ENCODE assay signal across 1 cellular context in the genomic region with DNA sequence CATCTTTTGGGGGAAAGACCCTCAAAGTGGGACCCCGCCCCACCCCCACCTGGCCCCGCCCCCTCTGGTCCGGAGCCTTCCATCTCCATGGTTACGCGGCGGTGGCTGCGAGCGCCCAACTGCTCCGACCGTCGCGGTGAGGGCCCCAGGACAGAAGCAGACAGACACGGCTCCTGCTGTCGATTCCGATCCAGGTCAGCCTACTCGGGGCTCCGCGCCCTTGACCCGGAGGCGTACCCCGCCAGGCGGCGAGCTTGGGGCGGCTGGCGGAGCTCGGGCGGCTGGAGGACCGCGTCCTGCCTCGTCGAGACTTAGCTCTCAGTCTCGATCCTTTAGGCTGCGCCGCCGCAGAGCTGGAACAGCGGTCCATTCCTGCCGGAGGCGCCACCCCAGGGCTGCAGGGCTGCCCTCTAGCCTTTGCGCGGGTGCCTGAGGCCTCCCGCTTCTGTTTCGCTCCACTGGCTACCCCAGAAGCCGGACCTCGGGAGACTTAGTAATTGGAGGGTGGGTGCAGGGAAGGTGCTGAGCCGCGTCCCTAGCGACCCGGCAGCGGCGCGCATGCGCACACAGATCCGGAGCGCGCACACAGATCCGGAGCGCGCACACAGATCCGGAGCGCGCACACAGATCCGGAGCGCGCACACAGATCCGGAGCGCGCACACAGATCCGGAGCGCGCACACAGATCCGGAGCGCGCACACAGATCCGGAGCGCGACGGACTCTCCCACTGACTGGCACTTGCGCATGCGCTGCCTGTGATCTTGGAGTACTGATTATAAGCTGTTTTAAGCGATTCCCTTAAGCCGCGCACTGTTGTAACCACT.
A peak's percentile ranks its signal among the peaks of the same experiment; 100 is the strongest.
TF ChIP-seq lines count a peak whose summit lies in the region.

A gene with protein sequence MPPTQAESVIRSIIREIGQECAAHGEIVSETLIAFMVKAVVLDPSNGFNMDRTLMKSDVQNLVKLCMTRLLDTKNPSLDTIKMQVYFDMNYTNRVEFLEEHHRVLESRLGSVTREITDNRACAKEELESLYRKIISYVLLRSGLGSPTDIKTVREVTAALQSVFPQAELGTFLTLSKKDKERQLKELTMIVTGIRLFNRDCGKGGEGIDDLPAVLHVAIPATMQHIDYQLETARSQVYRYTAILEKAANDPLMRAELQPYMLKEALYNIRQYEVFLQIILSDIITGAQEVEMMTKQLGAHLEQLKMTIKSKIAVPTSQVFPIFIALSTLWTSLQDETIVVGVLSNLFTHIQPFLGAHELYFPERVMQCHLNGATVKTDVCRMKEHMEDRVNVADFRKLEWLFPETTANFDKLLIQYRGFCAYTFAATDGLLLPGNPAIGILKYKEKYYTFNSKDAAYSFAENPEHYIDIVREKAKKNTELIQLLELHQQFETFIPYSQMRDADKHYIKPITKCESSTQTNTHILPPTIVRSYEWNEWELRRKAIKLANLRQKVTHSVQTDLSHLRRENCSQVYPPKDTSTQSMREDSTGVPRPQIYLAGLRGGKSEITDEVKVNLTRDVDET (plus strand): TSS at position 77 of the 825 bp plus-strand sequence. CDS start 1,868 bp downstream, outside the sequence.

TF ChIP-seq in HepG2, 621 proteins besides CTCF, POLR2A, EP300 and RAD21 (continued from another document and continues in another):
- TF ChIP-seq, protein P1, sequence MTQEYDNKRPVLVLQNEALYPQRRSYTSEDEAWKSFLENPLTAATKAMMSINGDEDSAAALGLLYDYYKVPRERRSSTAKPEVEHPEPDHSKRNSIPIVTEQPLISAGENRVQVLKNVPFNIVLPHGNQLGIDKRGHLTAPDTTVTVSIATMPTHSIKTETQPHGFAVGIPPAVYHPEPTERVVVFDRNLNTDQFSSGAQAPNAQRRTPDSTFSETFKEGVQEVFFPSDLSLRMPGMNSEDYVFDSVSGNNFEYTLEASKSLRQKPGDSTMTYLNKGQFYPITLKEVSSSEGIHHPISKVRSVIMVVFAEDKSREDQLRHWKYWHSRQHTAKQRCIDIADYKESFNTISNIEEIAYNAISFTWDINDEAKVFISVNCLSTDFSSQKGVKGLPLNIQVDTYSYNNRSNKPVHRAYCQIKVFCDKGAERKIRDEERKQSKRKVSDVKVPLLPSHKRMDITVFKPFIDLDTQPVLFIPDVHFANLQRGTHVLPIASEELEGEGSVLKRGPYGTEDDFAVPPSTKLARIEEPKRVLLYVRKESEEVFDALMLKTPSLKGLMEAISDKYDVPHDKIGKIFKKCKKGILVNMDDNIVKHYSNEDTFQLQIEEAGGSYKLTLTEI (CRISPR knock-in tag; conservative IDR thresholded peaks at IDR 0.05), result no peak
- TF ChIP-seq TP53 (CRISPR knock-in tag; conservative IDR thresholded peaks at IDR 0.05), result no peak
- no peak for TF ChIP-seq ZNF256 (CRISPR knock-in tag; conservative IDR thresholded peaks at IDR 0.05)
- no peak for TF ChIP-seq CHD4 (IDR thresholded peaks at IDR 0.05; ENCODE audit: borderline replicate concordance, low read length)
- no peak for TF ChIP-seq ETV5 (CRISPR knock-in tag; IDR thresholded peaks at IDR 0.05; ENCODE audit: borderline replicate concordance)
- no peak for TF ChIP-seq PBX3 (CRISPR knock-in tag; IDR thresholded peaks at IDR 0.05; ENCODE audit: borderline replicate concordance)
- no peak for TF ChIP-seq RFXANK (CRISPR knock-in tag; IDR thresholded peaks at IDR 0.05)
- no peak for TF ChIP-seq GLI4 (CRISPR knock-in tag; IDR thresholded peaks at IDR 0.05; ENCODE audit: borderline replicate concordance)
- TF ChIP-seq ZKSCAN1 (IDR thresholded peaks at IDR 0.05; ENCODE audit: low read length), result no peak
- no peak for TF ChIP-seq SP2 (CRISPR knock-in tag; IDR thresholded peaks at IDR 0.05)
- TF ChIP-seq ZNF121 (CRISPR knock-in tag; IDR thresholded peaks at IDR 0.05), result no peak
- TF ChIP-seq HNRNPUL1 (IDR thresholded peaks at IDR 0.05; ENCODE audit: low read depth, low read length), result no peak
- no peak for TF ChIP-seq MTA3 (CRISPR knock-in tag; IDR thresholded peaks at IDR 0.05)
- no peak for TF ChIP-seq DNMT3B (CRISPR knock-in tag; conservative IDR thresholded peaks at IDR 0.05)
- peak; percentile 30; the same call in 1 of the 2 replicates for TF ChIP-seq NR2C2 (CRISPR knock-in tag; IDR thresholded peaks at IDR 0.05; ENCODE audit: borderline replicate concordance)
- TF ChIP-seq, protein P2, sequence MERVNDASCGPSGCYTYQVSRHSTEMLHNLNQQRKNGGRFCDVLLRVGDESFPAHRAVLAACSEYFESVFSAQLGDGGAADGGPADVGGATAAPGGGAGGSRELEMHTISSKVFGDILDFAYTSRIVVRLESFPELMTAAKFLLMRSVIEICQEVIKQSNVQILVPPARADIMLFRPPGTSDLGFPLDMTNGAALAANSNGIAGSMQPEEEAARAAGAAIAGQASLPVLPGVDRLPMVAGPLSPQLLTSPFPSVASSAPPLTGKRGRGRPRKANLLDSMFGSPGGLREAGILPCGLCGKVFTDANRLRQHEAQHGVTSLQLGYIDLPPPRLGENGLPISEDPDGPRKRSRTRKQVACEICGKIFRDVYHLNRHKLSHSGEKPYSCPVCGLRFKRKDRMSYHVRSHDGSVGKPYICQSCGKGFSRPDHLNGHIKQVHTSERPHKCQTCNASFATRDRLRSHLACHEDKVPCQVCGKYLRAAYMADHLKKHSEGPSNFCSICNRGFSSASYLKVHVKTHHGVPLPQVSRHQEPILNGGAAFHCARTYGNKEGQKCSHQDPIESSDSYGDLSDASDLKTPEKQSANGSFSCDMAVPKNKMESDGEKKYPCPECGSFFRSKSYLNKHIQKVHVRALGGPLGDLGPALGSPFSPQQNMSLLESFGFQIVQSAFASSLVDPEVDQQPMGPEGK (CRISPR knock-in tag; IDR thresholded peaks at IDR 0.05), result no peak
- TF ChIP-seq ZNF331 (CRISPR knock-in tag; IDR thresholded peaks at IDR 0.05), result 0 out of 2 replicates have a peak, but pooled peaks have one; percentile 15
- TF ChIP-seq SETDB1 (CRISPR knock-in tag; IDR thresholded peaks at IDR 0.05; ENCODE audit: borderline replicate concordance), result no peak
- TF ChIP-seq KDM2A (CRISPR knock-in tag; IDR thresholded peaks at IDR 0.05; ENCODE audit: borderline replicate concordance, low read depth), result peak; percentile 58; the same call in 1 of the 2 replicates
- peak; percentile 64; the same call in 1 of the 2 replicates for TF ChIP-seq RXRA (CRISPR knock-in tag; IDR thresholded peaks at IDR 0.05)
- no peak for TF ChIP-seq KLF15 (CRISPR knock-in tag; IDR thresholded peaks at IDR 0.05; ENCODE audit: borderline replicate concordance)
- 0 out of 2 replicates have a peak, but pooled peaks have one; percentile 40 for TF ChIP-seq ZNF605 (CRISPR knock-in tag; IDR thresholded peaks at IDR 0.05)
- no peak for TF ChIP-seq ZSCAN22 (CRISPR knock-in tag; IDR thresholded peaks at IDR 0.05)
- TF ChIP-seq ZNF367 (CRISPR knock-in tag; IDR thresholded peaks at IDR 0.05; ENCODE audit: borderline replicate concordance), result no peak
- no peak for TF ChIP-seq NPAS2 (CRISPR knock-in tag; IDR thresholded peaks at IDR 0.05; ENCODE audit: borderline replicate concordance)
- no peak for TF ChIP-seq FOXC1 (CRISPR knock-in tag; IDR thresholded peaks at IDR 0.05; ENCODE audit: borderline replicate concordance)
- peak; percentile 51; the same call in 1 of the 2 replicates for TF ChIP-seq ZNF782 (CRISPR knock-in tag; IDR thresholded peaks at IDR 0.05; ENCODE audit: borderline replicate concordance)
- peak; percentile 52; the same call in 1 of the 2 replicates for TF ChIP-seq GABPB1 (CRISPR knock-in tag; IDR thresholded peaks at IDR 0.05)
- no peak for TF ChIP-seq ZNF883 (CRISPR knock-in tag; IDR thresholded peaks at IDR 0.05; ENCODE audit: not compliant biosample characterization)
- no peak for TF ChIP-seq ZNF549 (CRISPR knock-in tag; IDR thresholded peaks at IDR 0.05)
- no peak for TF ChIP-seq ARID2 (CRISPR knock-in tag; IDR thresholded peaks at IDR 0.05; ENCODE audit: borderline replicate concordance)
- TF ChIP-seq ZNF562 (CRISPR knock-in tag; IDR thresholded peaks at IDR 0.05; ENCODE audit: borderline replicate concordance), result no peak
- 0 out of 2 replicates have a peak, but pooled peaks have one; percentile 38 for TF ChIP-seq TBX2 (CRISPR knock-in tag; IDR thresholded peaks at IDR 0.05; ENCODE audit: borderline replicate concordance)
- TF ChIP-seq, protein P3, sequence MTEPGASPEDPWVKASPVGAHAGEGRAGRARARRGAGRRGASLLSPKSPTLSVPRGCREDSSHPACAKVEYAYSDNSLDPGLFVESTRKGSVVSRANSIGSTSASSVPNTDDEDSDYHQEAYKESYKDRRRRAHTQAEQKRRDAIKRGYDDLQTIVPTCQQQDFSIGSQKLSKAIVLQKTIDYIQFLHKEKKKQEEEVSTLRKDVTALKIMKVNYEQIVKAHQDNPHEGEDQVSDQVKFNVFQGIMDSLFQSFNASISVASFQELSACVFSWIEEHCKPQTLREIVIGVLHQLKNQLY (CRISPR knock-in tag; IDR thresholded peaks at IDR 0.05), result no peak
- 0 out of 2 replicates have a peak, but pooled peaks have one; percentile 83 for TF ChIP-seq ZNF34 (CRISPR knock-in tag; IDR thresholded peaks at IDR 0.05; ENCODE audit: borderline replicate concordance)
- TF ChIP-seq STAG1 (CRISPR knock-in tag; IDR thresholded peaks at IDR 0.05), result peak; percentile 17; the same call in 1 of the 2 replicates
- TF ChIP-seq ZNF326 (CRISPR knock-in tag; IDR thresholded peaks at IDR 0.05; ENCODE audit: borderline replicate concordance), result no peak
- TF ChIP-seq MTERF4 (CRISPR knock-in tag; IDR thresholded peaks at IDR 0.05), result no peak
- no peak for TF ChIP-seq ZBTB40 (IDR thresholded peaks at IDR 0.05)
- no peak for TF ChIP-seq ZBTB40 (CRISPR knock-in tag; IDR thresholded peaks at IDR 0.05)
- peak; percentile 62; the same call in 1 of the 2 replicates for TF ChIP-seq ZNF556 (CRISPR knock-in tag; IDR thresholded peaks at IDR 0.05; ENCODE audit: borderline replicate concordance)
- 0 out of 2 replicates have a peak, but pooled peaks have one; percentile 53 for TF ChIP-seq ZNF451 (CRISPR knock-in tag; IDR thresholded peaks at IDR 0.05)
- no peak; the same call in 1 of the 2 replicates for TF ChIP-seq ZNF792 (CRISPR knock-in tag; IDR thresholded peaks at IDR 0.05)
- TF ChIP-seq ZBTB42 (CRISPR knock-in tag; IDR thresholded peaks at IDR 0.05), result no peak
- no peak for TF ChIP-seq BHLHE40 (IDR thresholded peaks at IDR 0.05; ENCODE audit: low read length)
